In genomic region chr10:86048973-86049372, GRCh38 we compare ENCODE assay signal across 21 cellular contexts.
"Had no signal": no experiment of that assay in that cellular context is flagged by ENCODE, and none has a peak within 500 bp of the region (broad histone marks: within the 10 kb centered on the region; RNA-seq: fewer than 3 reads in every experiment).

No MANE protein-coding gene starts in this region.

- H3K27me3 ChIP-seq: dorsolateral prefrontal cortex, gastrocnemius medialis, hepatocyte, left lung, right lobe of liver, suprapubic skin had no signal

- H3K27ac ChIP-seq: dorsolateral prefrontal cortex, gastrocnemius medialis, hepatocyte, left lung, lower lobe of right lung, prostate gland, right lobe of liver, suprapubic skin had no signal

- H3K9me3 ChIP-seq: gastrocnemius medialis, left lung, prostate gland, right lobe of liver, suprapubic skin had no signal

- H3K4me1 ChIP-seq: gastrocnemius medialis, left lung, lower lobe of right lung, prostate gland, right lobe of liver, suprapubic skin had no signal

- H3K4me3 ChIP-seq: dorsolateral prefrontal cortex, gastrocnemius medialis, hepatocyte, left lung, lower lobe of right lung, prostate gland, right lobe of liver, smooth muscle cell, suprapubic skin had no signal

- DNase-seq: cerebellar nuclear complex; dorsolateral prefrontal cortex; effector CD4-positive, alpha-beta T cell; gastrocnemius medialis; left cardiac atrium; left lung; lower lobe of right lung; naive thymus-derived CD8-positive, alpha-beta T cell; nephron progenitor cell; nucleus accumbens; right lobe of liver; stimulated activated CD4-positive, alpha-beta T cell treated with anti-CD3 and anti-CD28 coated beads, Interleukin-12 subunit alpha, Interleukin-12 subunit beta, amount 100 ng/mL, for 4 hours; stimulated activated CD4-positive, alpha-beta T cell treated with anti-CD3 and anti-CD28 coated beads, Interleukin-1b, Interleukin-23, amount 100 ng/mL, for 48 hours; stimulated activated CD4-positive, alpha-beta T cell treated with anti-CD3 and anti-CD28 coated beads, Interleukin-4, amount 100 ng/mL, for 1 hour; stimulated activated CD8-positive, alpha-beta memory T cell treated with anti-CD3 and anti-CD28 coated beads, Interleukin-4, amount 100 ng/mL, for 48 hours; stimulated activated naive CD4-positive, alpha-beta T cell; stimulated activated naive CD8-positive, alpha-beta T cell treated with anti-CD3 and anti-CD28 coated beads, Interleukin-15, amount 100 ng/mL, for 72 hours had no signal

- ATAC-seq: gastrocnemius medialis; left lung; lower lobe of right lung; naive thymus-derived CD8-positive, alpha-beta T cell; right lobe of liver; stimulated activated naive CD8-positive, alpha-beta T cell treated with anti-CD3 and anti-CD28 coated beads, Interleukin-15, amount 100 ng/mL, for 72 hours had no signal
